ENCODE assay signal across 8 cellular contexts in genomic region chr3:13022348-13023250, GRCh38. TPM values are rescaled to one million over a fixed set of nuclear protein-coding genes. Genes with fewer than 3 reads are reported as not detected.
DNase-seq lines count a peak whose midpoint lies in the region; ATAC-seq and TF ChIP-seq lines count a peak whose summit lies in the region.

No MANE protein-coding gene starts in this region.

- DNase-seq in GM03348 (ENCODE audit: low spot score) (peak; percentile 92), NCI-H524 treated with DMSO at 0.1 percent for 48 hours (lab: John Stamatoyannopoulos, UW) (peak; percentile 37), fibroblast of pulmonary artery (ENCODE audit: low read depth) (peak; percentile 85), ovary (peak; percentile 84 to 90 (median 88))
- no peak for DNase-seq in effector CD4-positive, alpha-beta T cell
- no peak for DNase-seq in CD4-positive, alpha-beta memory T cell
- no peak for DNase-seq in stimulated activated CD4-positive, alpha-beta T cell treated with anti-CD3 and anti-CD28 coated beads, Interleukin-4, amount 100 ng/mL, for 1 hour

- no peak overlapping the region for H3K27ac Mint-ChIP-seq in CD4-positive, alpha-beta memory T cell

- H3K9me3 ChIP-seq in ovary, result no peaks in the 10 kb centered on the region
- no peaks in the 10 kb centered on the region for H3K9me3 ChIP-seq in CD4-positive, alpha-beta memory T cell (ENCODE audit: control insufficient read depth in 1 of 2, low read length in 2 of 2)

- no peak for TF ChIP-seq EP300 in ovary (IDR thresholded peaks at IDR 0.05)

- no peaks in the 10 kb centered on the region for H3K36me3 ChIP-seq in ovary
- no peaks in the 10 kb centered on the region for H3K36me3 ChIP-seq in CD4-positive, alpha-beta memory T cell (ENCODE audit: insufficient read depth, low read length)

- TF ChIP-seq CTCF in fibroblast of pulmonary artery (IDR thresholded peaks at IDR 0.05; ENCODE audit: low read length, missing control alignments) (no peak), ovary (IDR thresholded peaks at IDR 0.05) (no peak)

- peaks cover 19% of the 10 kb centered on the region for H3K4me1 ChIP-seq in ovary (ENCODE audit: insufficient read depth)
- peaks cover under 1% of the 10 kb centered on the region for H3K4me1 ChIP-seq in CD4-positive, alpha-beta memory T cell (ENCODE audit: insufficient read depth, low read length)

- WGBS in ovary, 3 donors, result 10 to 17% (median 15%) methylated on average over 20 of the region's 20 CpGs

- peak overlapping the region in 1 of 2 donors; percentile 65 for H3K27ac ChIP-seq in ovary
- no peak overlapping the region for H3K27ac ChIP-seq in CD4-positive, alpha-beta memory T cell (ENCODE audit: low read depth, low read length)

- H3K4me1 Mint-ChIP-seq in CD4-positive, alpha-beta memory T cell, result peaks cover 0 to 9% (median 3%) of the 10 kb centered on the region in 4 donors

- H3K27me3 ChIP-seq in ovary, result no peaks in the 10 kb centered on the region
- no peaks in the 10 kb centered on the region for H3K27me3 ChIP-seq in CD4-positive, alpha-beta memory T cell (ENCODE audit: insufficient read depth, low read length)

- no peak overlapping the region for H3K4me3 Mint-ChIP-seq in CD4-positive, alpha-beta memory T cell

- POLR2A ChIA-PET in CD4-positive, alpha-beta memory T cell (lab: Charles Lee; ENCODE audit: partially characterized antibody), result interaction anchor here (1.3 kb wide), 1 partner anchor 28 kb away, joined by 3 read pairs; no protein-coding TSS in a partner anchor

- H3K27me3 Mint-ChIP-seq in CD4-positive, alpha-beta memory T cell, result no peaks in the 10 kb centered on the region

- intact Hi-C loops in ovary (cut with DNase I), result no loop called here
- intact Hi-C loops in CD4-positive, alpha-beta memory T cell (cut with micrococcal nuclease), result no loop called here

- no peaks in the 10 kb centered on the region for H3K9me3 Mint-ChIP-seq in CD4-positive, alpha-beta memory T cell

- TF ChIP-seq POLR2A in ovary (IDR thresholded peaks at IDR 0.05), result no peak

- H3K4me3 ChIP-seq in fibroblast of pulmonary artery (replicated peaks; ENCODE audit: low read depth, low read length), result no peak overlapping the region
- no peak overlapping the region for H3K4me3 ChIP-seq in ovary
- no peak overlapping the region for H3K4me3 ChIP-seq in CD4-positive, alpha-beta memory T cell (ENCODE audit: low read length in 2 of 2)

- ATAC-seq in GM21825 (IDR thresholded peaks at IDR 0.05; ENCODE audit: unreplicated experiment), result peak; percentile 37

- CTCF ChIA-PET in CD4-positive, alpha-beta memory T cell (lab: Charles Lee; ENCODE audit: partially characterized antibody), result interaction anchor here (0.8 kb wide), 1 partner anchor 27 kb away, joined by 3 read pairs; no protein-coding TSS in a partner anchor

- no peaks in the 10 kb centered on the region for H3K36me3 Mint-ChIP-seq in CD4-positive, alpha-beta memory T cell

RNA-seq across cellular contexts. Expression of gene IQSEC1, which starts 50.6 kb away (rescaled TPM):
- total RNA-seq in ovary, result 10 to 100 TPM; 22.2 to 55.4 (median 46.0) TPM
- polyA plus RNA-seq in ovary, result 10 to 100 TPM; 20.9 to 27.3 TPM
- 10 to 100 TPM; 79.3 to 82.0 TPM for total RNA-seq in CD4-positive, alpha-beta memory T cell
- polyA plus RNA-seq in CD4-positive, alpha-beta memory T cell, result 10 to 100 TPM; 11.9 to 45.3 TPM

Comparison
In these comparisons a context has a peak if more than half of its experiments do, and no peak if none do; other contexts are left out.
1. DNase-seq: peak in GM03348 (single experiment), NCI-H524 treated with DMSO at 0.1 percent for 48 hours (single experiment), fibroblast of pulmonary artery (single experiment) and ovary (5 of 5); none in effector CD4-positive, alpha-beta T cell (single experiment), CD4-positive, alpha-beta memory T cell (0 of 5) and stimulated activated CD4-positive, alpha-beta T cell treated with anti-CD3 and anti-CD28 coated beads, Interleukin-4, amount 100 ng/mL, for 1 hour (single experiment).